Comparison of ENCODE assay signal across 15 cellular contexts in the genomic region with DNA sequence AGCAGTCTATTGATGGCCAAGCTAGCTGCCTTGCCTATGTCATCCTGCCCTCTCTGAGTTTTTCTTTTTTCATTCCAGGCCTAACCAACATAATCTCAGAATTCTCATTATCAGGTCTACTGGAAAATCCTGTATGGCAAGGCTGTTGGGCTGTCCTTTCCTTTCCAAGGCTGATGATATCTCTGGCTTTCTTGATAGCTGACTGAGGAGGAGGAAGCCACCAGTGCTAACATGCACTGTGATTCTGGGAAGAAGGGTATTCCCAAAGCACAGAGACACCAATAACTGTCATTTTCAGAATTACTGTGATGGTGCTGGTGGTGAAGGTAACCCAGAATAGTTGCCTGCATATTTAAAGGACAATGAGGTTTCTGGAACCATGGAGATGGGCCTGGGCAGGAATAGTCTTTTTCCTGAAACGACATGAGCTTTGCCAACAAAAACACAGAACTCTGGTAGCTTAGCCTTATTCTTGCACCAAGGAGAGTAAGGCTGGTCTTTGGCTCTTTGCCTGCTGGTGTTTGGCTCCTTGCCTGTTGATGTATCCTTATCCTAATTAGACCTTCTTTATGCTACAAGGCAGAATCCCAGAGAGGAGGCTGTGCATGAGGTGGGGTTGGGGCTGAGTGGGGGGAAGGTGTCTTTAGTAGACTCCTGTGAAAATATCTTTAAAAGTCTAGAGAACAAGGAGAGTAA.
A peak's percentile ranks its signal among the peaks of the same experiment; 100 is the strongest.
DNase-seq lines count a peak whose midpoint lies in the region; ATAC-seq and TF ChIP-seq lines count a peak whose summit lies in the region.
"Had no signal": no experiment of that assay in that cellular context is flagged by ENCODE, and none has a peak within 500 bp of the region (broad histone marks: within the 10 kb centered on the region; RNA-seq: fewer than 3 reads in every experiment).

No MANE protein-coding gene starts in this region.

- H3K9me3 Mint-ChIP-seq in endodermal cell = no peaks in the 10 kb centered on the region
- H3K9me3 Mint-ChIP-seq in naive thymus-derived CD4-positive, alpha-beta T cell = peaks cover 0 to 9% (median 3%) of the 10 kb centered on the region in 11 donors
- H3K9me3 Mint-ChIP-seq: activated B cell treated with CpG ODN at 0.5 μM for 24 hours had no signal

- H3K9ac ChIP-seq in DND-41 (ENCODE audit: low read depth, low read length) (no peak overlapping the region), endodermal cell (ENCODE audit: extremely low read depth, low read length, poor library complexity, severe bottlenecking) (no peak overlapping the region)

- peaks cover 33% of the 10 kb centered on the region for H3K4me1 ChIP-seq in DND-41 (ENCODE audit: insufficient read depth, low read length)
- H3K4me1 ChIP-seq in endodermal cell (ENCODE audit: control insufficient read depth, insufficient read depth, low read length) = peaks cover 10% of the 10 kb centered on the region
- peaks cover 11 to 21% of the 10 kb centered on the region in 2 donors for H3K4me1 ChIP-seq in naive thymus-derived CD4-positive, alpha-beta T cell (ENCODE audit: control insufficient read depth in 2 of 2, insufficient read depth in 2 of 2, low read length in 2 of 2)

- H3K4me3 ChIP-seq in DND-41 (ENCODE audit: low read depth in 1 of 2, low read length in 2 of 2) (no peak overlapping the region), endodermal cell (ENCODE audit: low read length) (peak overlapping the region; percentile 33)
- no peak overlapping the region for H3K4me3 ChIP-seq in naive thymus-derived CD4-positive, alpha-beta T cell (ENCODE audit: low read length)

- TF ChIP-seq CTCF in DND-41 (IDR thresholded peaks at IDR 0.05; ENCODE audit: borderline replicate concordance, extremely low read depth, low read length, poor library complexity, severe bottlenecking) = no peak
- no peak for TF ChIP-seq CTCF in endodermal cell (conservative IDR thresholded peaks at IDR 0.05)

- H3K27me3 ChIP-seq in DND-41 (ENCODE audit: insufficient read depth, low read length, poor library complexity) (no peaks in the 10 kb centered on the region), endodermal cell (ENCODE audit: control insufficient read depth, insufficient read depth, low read length, poor library complexity, severe bottlenecking) (no peaks in the 10 kb centered on the region)
- no peaks in the 10 kb centered on the region for H3K27me3 ChIP-seq in naive thymus-derived CD4-positive, alpha-beta T cell (ENCODE audit: control insufficient read depth in 2 of 2, insufficient read depth in 2 of 2, low read length in 2 of 2)

- H3K27ac ChIP-seq in DND-41 (ENCODE audit: low read length) (peak overlapping the region; percentile 10), endodermal cell (ENCODE audit: low read depth, low read length) (no peak overlapping the region)
- no peak overlapping the region for H3K27ac ChIP-seq in naive thymus-derived CD4-positive, alpha-beta T cell (ENCODE audit: low read depth, low read length)

- peak overlapping the region; percentile 7 for H3K27ac Mint-ChIP-seq in endodermal cell
- peak overlapping the region in 7 of 9 donors; percentile 2 to 91 (median 53) for H3K27ac Mint-ChIP-seq in naive thymus-derived CD4-positive, alpha-beta T cell

- POLR2A ChIA-PET in naive thymus-derived CD4-positive, alpha-beta T cell (lab: Charles Lee) = interaction anchor here (1.1 to 2.3 kb wide), 3 partner anchors 10 to 976 kb away, joined by 3 to 8 read pairs (median 6); partner anchors contain the start of gene ZBTB37

- H3K27me3 Mint-ChIP-seq in endodermal cell (ENCODE audit: insufficient read depth) = peaks cover 2% of the 10 kb centered on the region
- peaks cover 0 to 38% (median 0%) of the 10 kb centered on the region in 5 donors for H3K27me3 Mint-ChIP-seq in naive thymus-derived CD4-positive, alpha-beta T cell
- H3K27me3 Mint-ChIP-seq: activated B cell treated with CpG ODN at 0.5 μM for 24 hours, naive B cell had no signal

- DNase-seq in DND-41 = no peak
- DNase-seq in NCI-H226 = peak; percentile 49
- DNase-seq in endodermal cell = no peak
- no peak for DNase-seq in naive thymus-derived CD4-positive, alpha-beta T cell
- DNase-seq in COLO829 (ENCODE audit: low spot score) = no peak
- no peak for DNase-seq in NCI-H1694 treated with DMSO at 0.1 percent for 48 hours (lab: John Stamatoyannopoulos, UW)
- DNase-seq: activated B cell treated with CpG ODN at 0.5 μM for 24 hours; activated CD8-positive, alpha-beta memory T cell treated with anti-CD3 and anti-CD28 coated beads, Interleukin-2, amount 50 U/mL, for 4 hours; Caco-2; cortex of kidney; islet precursor cell; naive B cell; NCI-H748 treated with DMSO at 0.1 percent for 48 hours had no signal

- H3K9me3 ChIP-seq in DND-41 (ENCODE audit: insufficient read depth, low read length, severe bottlenecking) = no peaks in the 10 kb centered on the region
- H3K9me3 ChIP-seq in endodermal cell (ENCODE audit: control insufficient read depth, low read length) = peaks cover 10% of the 10 kb centered on the region
- no peaks in the 10 kb centered on the region for H3K9me3 ChIP-seq in naive thymus-derived CD4-positive, alpha-beta T cell (ENCODE audit: control insufficient read depth in 2 of 3, low read length in 3 of 3)

- 87 to 90% methylated on average over 1 of the region's 1 CpG for WGBS in endodermal cell (ENCODE audit: insufficient coverage in 1 of 2, insufficient read length in 1 of 2), 2 experiments

- H3K4me3 Mint-ChIP-seq in endodermal cell = no peak overlapping the region
- peak overlapping the region in 2 of 10 donors; percentile 31 to 50 for H3K4me3 Mint-ChIP-seq in naive thymus-derived CD4-positive, alpha-beta T cell
- H3K4me3 Mint-ChIP-seq: activated B cell treated with CpG ODN at 0.5 μM for 24 hours had no signal

- ATAC-seq in DND-41 (ENCODE audit: insufficient read depth, low read depth) (no peak), GM19397 (IDR thresholded peaks at IDR 0.05; ENCODE audit: unreplicated experiment) (no peak), HG02623 (IDR thresholded peaks at IDR 0.05; ENCODE audit: unreplicated experiment) (no peak)
- ATAC-seq in naive thymus-derived CD4-positive, alpha-beta T cell = no peak

- peaks cover 45% of the 10 kb centered on the region for H3K4me1 Mint-ChIP-seq in endodermal cell
- peaks cover 12 to 46% (median 37%) of the 10 kb centered on the region in 7 donors for H3K4me1 Mint-ChIP-seq in naive thymus-derived CD4-positive, alpha-beta T cell

- intact Hi-C loops in naive thymus-derived CD4-positive, alpha-beta T cell (cut with micrococcal nuclease) = loop anchor here in 1 of 2 donors (1.0 kb wide), 1 partner anchor 10 kb away; no protein-coding TSS in a partner anchor

- H4K20me1 ChIP-seq in DND-41 (ENCODE audit: insufficient read depth, low read length) = no peaks in the 10 kb centered on the region

- no peak overlapping the region for H2AFZ ChIP-seq in DND-41 (ENCODE audit: low read depth, low read length)

- H3K36me3 Mint-ChIP-seq in endodermal cell (ENCODE audit: low read depth) = no peaks in the 10 kb centered on the region
- peaks cover 0 to 6% (median 0%) of the 10 kb centered on the region in 5 donors for H3K36me3 Mint-ChIP-seq in naive thymus-derived CD4-positive, alpha-beta T cell

- no peaks in the 10 kb centered on the region for H3K36me3 ChIP-seq in DND-41 (ENCODE audit: insufficient read depth, low read length)
- no peaks in the 10 kb centered on the region for H3K36me3 ChIP-seq in endodermal cell (ENCODE audit: control insufficient read depth, insufficient read depth, low read length)
- no peaks in the 10 kb centered on the region for H3K36me3 ChIP-seq in naive thymus-derived CD4-positive, alpha-beta T cell (ENCODE audit: control insufficient read depth in 2 of 3, insufficient read depth in 3 of 3, low read length in 3 of 3)

- no peak overlapping the region for H3K4me2 ChIP-seq in DND-41 (ENCODE audit: insufficient read depth, low read length)

- H3K79me2 ChIP-seq in DND-41 (ENCODE audit: insufficient read depth, low read length) = no peaks in the 10 kb centered on the region

- CTCF ChIA-PET in naive thymus-derived CD4-positive, alpha-beta T cell (lab: Charles Lee) = no interaction called here
